ENCODE assay signal across 12 cellular contexts in the genomic region with DNA sequence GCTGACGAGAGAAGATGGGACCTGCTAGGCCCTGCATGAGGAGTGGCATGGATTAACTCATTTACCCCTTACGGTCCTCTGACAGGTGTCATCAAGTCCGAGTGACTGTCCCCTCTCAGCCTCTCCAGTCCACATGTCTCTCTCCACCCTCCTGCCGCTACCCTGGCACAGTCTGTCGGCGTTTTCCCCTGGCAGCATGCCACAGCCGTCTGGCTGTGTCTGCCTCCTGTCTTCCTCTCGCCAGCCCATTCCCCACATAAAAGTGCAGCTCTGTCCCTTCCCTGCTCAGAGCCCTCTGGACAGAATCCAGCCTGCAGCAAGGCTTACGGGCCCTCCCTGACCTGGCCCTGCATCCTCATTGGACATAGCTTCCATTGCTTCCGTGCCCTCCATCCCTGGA. TPM values are rescaled to one million over a fixed set of nuclear protein-coding genes. Genes with fewer than 3 reads are reported as not detected.
DNase-seq lines count a peak whose midpoint lies in the region; ATAC-seq and FAIRE-seq lines count a peak whose summit lies in the region.
"Had no signal": no experiment of that assay in that cellular context is flagged by ENCODE, and none has a peak within 500 bp of the region (broad histone marks: within the 10 kb centered on the region; RNA-seq: fewer than 3 reads in every experiment).

No MANE protein-coding gene starts in this region.

- peaks cover 3% of the 10 kb centered on the region for H3K79me1 ChIP-seq in trophoblast cell (ENCODE audit: low read length)

- H3K27me3 Mint-ChIP-seq in stimulated activated naive CD8-positive, alpha-beta T cell treated with anti-CD3 and anti-CD28 coated beads, Interleukin-15, amount 100 ng/mL, for 72 hours: no peaks in the 10 kb centered on the region
- H3K27me3 Mint-ChIP-seq: activated naive CD8-positive, alpha-beta T cell treated with anti-CD3 and anti-CD28 coated beads for 36 hours had no signal

- peaks cover 7 to 11% of the 10 kb centered on the region in 2 experiments for H3K4me1 ChIP-seq in trophoblast cell (ENCODE audit: control insufficient read depth in 1 of 2, insufficient read depth in 2 of 2, low read length in 2 of 2)

- H2BK12ac ChIP-seq in trophoblast cell (ENCODE audit: low read length): no peak overlapping the region

- H2BK5ac ChIP-seq in trophoblast cell (ENCODE audit: low read depth, low read length, poor library complexity): no peak overlapping the region

- H3K79me2 ChIP-seq in trophoblast cell (ENCODE audit: control insufficient read depth, insufficient read depth, low read length, poor library complexity): no peaks in the 10 kb centered on the region

- H3K9me3 ChIP-seq in trophoblast cell (ENCODE audit: insufficient read depth, low read depth, low read length): no peaks in the 10 kb centered on the region

- no peak overlapping the region for H4K12ac ChIP-seq in trophoblast cell (ENCODE audit: low read depth, low read length)

- no peak overlapping the region for H2AK5ac ChIP-seq in trophoblast cell (ENCODE audit: low read length)

- H3K27ac Mint-ChIP-seq in stimulated activated naive CD8-positive, alpha-beta T cell treated with anti-CD3 and anti-CD28 coated beads, Interleukin-15, amount 100 ng/mL, for 72 hours: peak overlapping the region; percentile 21 to 84
- H3K27ac Mint-ChIP-seq: activated naive CD8-positive, alpha-beta T cell treated with anti-CD3 and anti-CD28 coated beads for 36 hours had no signal

- no peak overlapping the region for H3K27ac ChIP-seq in trophoblast cell (ENCODE audit: low read depth, low read length)

- no peak overlapping the region for H3K14ac ChIP-seq in trophoblast cell (ENCODE audit: low read length)

- H3K23ac ChIP-seq in trophoblast cell (ENCODE audit: low read length): no peak overlapping the region

- no peak overlapping the region for H4K91ac ChIP-seq in trophoblast cell (ENCODE audit: low read depth, low read length)

- no peak overlapping the region for H3K9ac ChIP-seq in trophoblast cell (ENCODE audit: low read length)

- H3K4me3 ChIP-seq in trophoblast cell (ENCODE audit: low read depth, low read length): no peak overlapping the region

- H2AFZ ChIP-seq in trophoblast cell (ENCODE audit: insufficient read depth, low read length, poor library complexity): no peak overlapping the region

- no peaks in the 10 kb centered on the region for H3K9me3 Mint-ChIP-seq in stimulated activated naive CD8-positive, alpha-beta T cell treated with anti-CD3 and anti-CD28 coated beads, Interleukin-15, amount 100 ng/mL, for 72 hours
- H3K9me3 Mint-ChIP-seq: activated naive CD8-positive, alpha-beta T cell treated with anti-CD3 and anti-CD28 coated beads for 36 hours; CD8-positive, alpha-beta memory T cell had no signal

- no peak overlapping the region for H3K18ac ChIP-seq in trophoblast cell (ENCODE audit: low read length)

- no peak for ATAC-seq in stimulated activated naive CD8-positive, alpha-beta T cell treated with anti-CD3 and anti-CD28 coated beads, Interleukin-15, amount 100 ng/mL, for 72 hours
- no peak for ATAC-seq in stimulated activated naive CD8-positive, alpha-beta T cell treated with anti-CD3 and anti-CD28 coated beads, Interleukin-15, Interleukin-2, amounts not matched to agents 100 U/mL and 50 U/mL, for 24 hours

- H4K8ac ChIP-seq in trophoblast cell (ENCODE audit: low read depth, low read length): no peak overlapping the region

- no CpG with 5 or more reads among the region's 10 CpGs for WGBS in trophoblast cell (ENCODE audit: extremely low coverage, insufficient coverage, insufficient read length)

- peaks cover 38 to 50% of the 10 kb centered on the region in 2 experiments for H3K36me3 ChIP-seq in trophoblast cell (ENCODE audit: control insufficient read depth in 1 of 2, insufficient read depth in 2 of 2, low read length in 2 of 2)

- FAIRE-seq in frontal cortex (lab: Jason Lieb, UNC): no peak

- no peak for DNase-seq in stimulated activated naive CD8-positive, alpha-beta T cell treated with anti-CD3 and anti-CD28 coated beads, Interleukin-15, amount 100 ng/mL, for 72 hours
- no peak for DNase-seq in stimulated activated naive CD8-positive, alpha-beta T cell treated with anti-CD3 and anti-CD28 coated beads, Interleukin-15, Interleukin-2, amounts not matched to agents 100 U/mL and 50 U/mL, for 24 hours
- peak in 31 of 58 donors; percentile 3 to 70 (median 27) for DNase-seq in anterior cingulate cortex (lab: John Stamatoyannopoulos, UW)
- DNase-seq in islet precursor cell: peak; percentile 54
- no peak for DNase-seq in cortex of kidney (lab: John Stamatoyannopoulos, UW)
- DNase-seq in frontal cortex (ENCODE audit: low spot score in 2 of 2): no peak
- no peak for DNase-seq in trophoblast cell
- DNase-seq in amniotic stem cell (lab: John Stamatoyannopoulos, UW): no peak
- DNase-seq: activated CD4-positive, CD25-positive, alpha-beta regulatory T cell treated with anti-CD3 and anti-CD28 coated beads, Interleukin-2, amount 50 U/mL, for 72 hours; activated naive CD8-positive, alpha-beta T cell treated with anti-CD3 and anti-CD28 coated beads for 36 hours; CD8-positive, alpha-beta memory T cell; kidney glomerular epithelial cell had no signal

- no peaks in the 10 kb centered on the region for H3K4me1 Mint-ChIP-seq in stimulated activated naive CD8-positive, alpha-beta T cell treated with anti-CD3 and anti-CD28 coated beads, Interleukin-15, amount 100 ng/mL, for 72 hours
- H3K4me1 Mint-ChIP-seq: activated naive CD8-positive, alpha-beta T cell treated with anti-CD3 and anti-CD28 coated beads for 36 hours had no signal

- H3K27me3 ChIP-seq in trophoblast cell (ENCODE audit: insufficient read depth, low read length): no peaks in the 10 kb centered on the region

- H3K4me2 ChIP-seq in trophoblast cell (ENCODE audit: low read length): no peak overlapping the region

- no peak overlapping the region for H3K4ac ChIP-seq in trophoblast cell (ENCODE audit: low read depth, low read length)

- H2BK120ac ChIP-seq in trophoblast cell (ENCODE audit: insufficient read depth, low read length, poor library complexity): no peak overlapping the region

- H3K4me3 Mint-ChIP-seq in stimulated activated naive CD8-positive, alpha-beta T cell treated with anti-CD3 and anti-CD28 coated beads, Interleukin-15, amount 100 ng/mL, for 72 hours: no peak overlapping the region
- H3K4me3 Mint-ChIP-seq: activated naive CD8-positive, alpha-beta T cell treated with anti-CD3 and anti-CD28 coated beads for 36 hours; CD8-positive, alpha-beta memory T cell had no signal

RNA-seq across cellular contexts. Expression of a gene that starts 45.6 kb away (rescaled TPM):
- total RNA-seq in frontal cortex: 15.5 TPM
- polyA plus RNA-seq in trophoblast cell (2013): 21.3 and 22.4 TPM in 2 replicates

RNA-seq across cellular contexts. Expression of a gene that starts 46.0 kb away (rescaled TPM):
- 42.8 TPM for total RNA-seq in frontal cortex
- 105 and 107 TPM in 2 replicates for polyA plus RNA-seq in trophoblast cell (2013)

RNA-seq across cellular contexts. Expression of a gene that starts 50.2 kb away (rescaled TPM):
- total RNA-seq in frontal cortex: 13.9 TPM
- polyA plus RNA-seq in trophoblast cell (2013): 21.0 and 23.1 TPM in 2 replicates

RNA-seq across cellular contexts. Expression of a gene that starts 50.5 kb away (rescaled TPM):
- 14.3 TPM for total RNA-seq in frontal cortex
- polyA plus RNA-seq in trophoblast cell (2013): 28.5 and 28.6 TPM in 2 replicates

Comparison
In these comparisons a context has a peak if more than half of its experiments do, and no peak if none do; other contexts are left out.
1. DNase-seq: peak in anterior cingulate cortex (31 of 58) and islet precursor cell (single experiment); none in stimulated activated naive CD8-positive, alpha-beta T cell treated with anti-CD3 and anti-CD28 coated beads, Interleukin-15, amount 100 ng/mL, for 72 hours (0 of 2), stimulated activated naive CD8-positive, alpha-beta T cell treated with anti-CD3 and anti-CD28 coated beads, Interleukin-15, Interleukin-2, amounts not matched to agents 100 U/mL and 50 U/mL, for 24 hours (single experiment), cortex of kidney (single experiment), frontal cortex (0 of 2), trophoblast cell (0 of 2) and amniotic stem cell (single experiment).